Comparison of ENCODE assay signal across 1 cellular context in genomic region chr7:149776305-149776704, GRCh38.
TF ChIP-seq lines count a peak whose summit lies in the region.

No MANE protein-coding gene starts in this region.

TF ChIP-seq in HEK293, 187 proteins besides CTCF, POLR2A, EP300 and RAD21 (continued from another document):
- no peak for TF ChIP-seq PRDM2 (tag by site-specific recombination; IDR thresholded peaks at IDR 0.05; ENCODE audit: borderline replicate concordance)
- no peak for TF ChIP-seq ZNF707 (tag by site-specific recombination; IDR thresholded peaks at IDR 0.05)
- TF ChIP-seq ZNF324 (tag by site-specific recombination; IDR thresholded peaks at IDR 0.05) = no peak
- no peak for TF ChIP-seq ZNF26 (tag by site-specific recombination; IDR thresholded peaks at IDR 0.05)
- TF ChIP-seq ELK4 (IDR thresholded peaks at IDR 0.05; ENCODE audit: borderline replicate concordance, low read depth, low read length) = no peak
- no peak for TF ChIP-seq SP3 (tag by site-specific recombination; IDR thresholded peaks at IDR 0.05)
- no peak for TF ChIP-seq ZNF146 (tag by site-specific recombination; IDR thresholded peaks at IDR 0.05)
- no peak for TF ChIP-seq ZNF624 (tag by site-specific recombination; IDR thresholded peaks at IDR 0.05)
- no peak for TF ChIP-seq ZNF558 (tag by site-specific recombination; IDR thresholded peaks at IDR 0.05)
- TF ChIP-seq ZNF658 (tag by site-specific recombination; IDR thresholded peaks at IDR 0.05) = no peak
- 0 out of 2 replicates have a peak, but pooled peaks have one; percentile 38 for TF ChIP-seq KLF1 (tag by site-specific recombination; IDR thresholded peaks at IDR 0.05)
- TF ChIP-seq ZNF114 (tag by site-specific recombination; IDR thresholded peaks at IDR 0.05) = no peak
- TF ChIP-seq ZNF677 (tag by site-specific recombination; IDR thresholded peaks at IDR 0.05) = no peak
TF ChIP-seq in HEK293: peak in this region for 4.
